ENCODE assay signal across 8 cellular contexts in the genomic region with DNA sequence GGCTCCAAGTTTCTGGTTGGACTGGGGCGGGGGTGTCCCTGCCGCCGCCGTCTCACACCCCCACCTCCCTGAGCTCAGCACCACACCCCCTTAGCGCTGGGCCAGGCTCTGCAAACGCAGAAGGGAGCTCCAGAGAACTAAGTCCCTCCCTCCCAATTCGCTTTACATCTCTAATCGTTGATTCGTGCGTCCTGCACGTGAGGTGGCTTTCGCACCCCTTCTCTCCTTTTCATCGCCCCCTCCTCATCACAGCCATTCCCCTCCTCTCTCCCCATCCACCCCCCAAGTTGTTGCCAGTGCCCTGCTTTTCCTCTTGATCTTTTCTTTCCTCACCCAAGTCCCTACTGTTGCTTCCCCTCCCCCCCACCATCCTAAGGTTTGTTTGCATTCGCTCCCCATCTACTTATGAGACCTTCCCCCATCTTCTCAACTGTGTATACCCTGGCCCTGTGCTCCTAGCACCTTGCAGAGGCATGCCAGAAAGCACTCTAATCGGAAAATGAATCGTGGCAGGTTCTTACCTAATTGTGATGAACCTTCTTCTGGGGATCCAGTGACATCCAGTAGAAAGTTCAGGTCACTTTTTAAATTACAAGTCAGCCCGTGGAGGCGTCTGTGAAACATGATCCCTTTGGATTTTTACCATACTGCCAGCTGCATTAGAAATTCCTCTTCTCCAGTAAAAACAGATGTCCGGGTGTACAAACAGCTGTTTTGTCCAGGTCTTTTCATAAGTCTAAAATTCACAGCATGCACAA. TPM values are rescaled to one million over a fixed set of nuclear protein-coding genes. Genes with fewer than 3 reads are reported as not detected.
DNase-seq lines count a peak whose midpoint lies in the region; ATAC-seq and TF ChIP-seq lines count a peak whose summit lies in the region.

No MANE protein-coding gene starts in this region.

- TF ChIP-seq POLR2A in stomach (IDR thresholded peaks at IDR 0.05), result no peak

- peaks cover 39% of the 10 kb centered on the region for H3K79me2 ChIP-seq in GM23338 (replicated peaks; ENCODE audit: insufficient read depth)

- H3K4me1 ChIP-seq in GM23338 (ENCODE audit: insufficient read depth) (peaks cover 30% of the 10 kb centered on the region), stomach (peaks cover 23 to 63% (median 44%) of the 10 kb centered on the region in 4 donors)

- intact Hi-C loops in stomach (cut with DNase I; ENCODE audit: low total_unique reads), result loop anchor here (10.0 kb wide), 1 partner anchor 53 kb away; no protein-coding TSS in a partner anchor

- H2AFZ ChIP-seq in GM23338, result peak overlapping the region; percentile 2

- peak overlapping the region; percentile 79 for H3K4me3 Mint-ChIP-seq in GM23338

- peaks cover 24% of the 10 kb centered on the region for H4K20me1 ChIP-seq in GM23338 (replicated peaks; ENCODE audit: insufficient read depth)

- 3 to 4% (median 3%) methylated on average over 17 to 19 of the region's 19 CpGs for WGBS in stomach, 5 donors

- no peaks in the 10 kb centered on the region for H3K27me3 ChIP-seq in GM23338 (ENCODE audit: insufficient read depth)
- no peaks in the 10 kb centered on the region for H3K27me3 ChIP-seq in stomach

- peak overlapping the region; percentile 83 for H3K4me2 ChIP-seq in GM23338

- H3K27me3 Mint-ChIP-seq in GM23338 (ENCODE audit: insufficient read depth, low read depth, poor library complexity), result peaks cover 9% of the 10 kb centered on the region

- no peaks in the 10 kb centered on the region for H3K9me3 ChIP-seq in stomach

- peak; percentile 63 for DNase-seq in AG08395 (ENCODE audit: low spot score)
- DNase-seq in GM23338 (ENCODE audit: low spot score), result peak; percentile 95
- DNase-seq in NCI-H345 (lab: John Stamatoyannopoulos, UW), result peak; percentile 14
- peak; percentile 55 for DNase-seq in astrocyte of the hippocampus (ENCODE audit: low read depth, low spot score)
- peak; percentile 56 for DNase-seq in islet precursor cell
- no peak for DNase-seq in stomach
- DNase-seq in inferior parietal cortex (ENCODE audit: extremely low spot score), result no peak

- H3K9me3 Mint-ChIP-seq in GM23338, result no peaks in the 10 kb centered on the region

- H3K9me2 ChIP-seq in GM23338 (ENCODE audit: insufficient read depth), result no peaks in the 10 kb centered on the region

- peak overlapping the region; percentile 91 for H3K4me3 ChIP-seq in GM23338
- H3K4me3 ChIP-seq in stomach, result peak overlapping the region; percentile 79 to 95 (median 86)

- H3F3A ChIP-seq in GM23338 (replicated peaks; ENCODE audit: low read depth), result no peaks in the 10 kb centered on the region

- ATAC-seq in GM23338, result peak; percentile 88
- no peak for ATAC-seq in HG03280 (IDR thresholded peaks at IDR 0.05; ENCODE audit: unreplicated experiment)

- H3K4me1 Mint-ChIP-seq in GM23338, result peaks cover 41% of the 10 kb centered on the region

- TF ChIP-seq CTCF in GM23338 (conservative IDR thresholded peaks at IDR 0.05; ENCODE audit: low read depth in 2 of 2) (no peak), stomach (IDR thresholded peaks at IDR 0.05) (no peak)

- H3K27ac ChIP-seq in GM23338 (ENCODE audit: low read depth) (peak overlapping the region; percentile 88), stomach (peak overlapping the region; percentile 65 to 100 (median 99))

- H3K36me3 ChIP-seq in GM23338 (ENCODE audit: insufficient read depth) (no peaks in the 10 kb centered on the region), stomach (no peaks in the 10 kb centered on the region)

- no peak for TF ChIP-seq EP300 in stomach (IDR thresholded peaks at IDR 0.05)

- H3K27ac Mint-ChIP-seq in GM23338, result peak overlapping the region; percentile 90

- no peaks in the 10 kb centered on the region; the same call in 2 of the 3 replicates for H3K36me3 Mint-ChIP-seq in GM23338 (ENCODE audit: low read depth)

TF ChIP-seq in GM23338, 12 proteins besides CTCF, POLR2A, EP300 and RAD21:
- no peak for TF ChIP-seq ZNF114 (CRISPR knock-in tag; IDR thresholded peaks at IDR 0.05)
- TF ChIP-seq POLR2AphosphoS5 (IDR thresholded peaks at IDR 0.05; ENCODE audit: low read depth), result peak; percentile 58; the same call in 1 of the 2 replicates
- TF ChIP-seq ZNF331 (CRISPR knock-in tag; IDR thresholded peaks at IDR 0.05; ENCODE audit: low read depth), result peak; percentile 8; the same call in 1 of the 2 replicates

RNA-seq across cellular contexts. Expression of gene ATL2, which starts 0.6 kb away (rescaled TPM):
- 121 and 140 TPM in 2 replicates for total RNA-seq in GM23338 (2014; rRNA removed; shearing (Covaris generic))
- polyA plus RNA-seq in GM23338 (2016; fragmentation: Nextera tagmentation; extraction: Ambion mirVana), result 25.7 and 30.2 TPM in 2 replicates
- 100 to 1,000 TPM in 3 of 5 donors, 10 to 100 TPM in 2; 52.7 to 462 (median 102) TPM for total RNA-seq in stomach
- polyA plus RNA-seq in stomach, result 10 to 100 TPM in 1 of 3 donors, 1 to 10 TPM in 2; 8.4 to 42.0 (median 8.9) TPM

Comparison
In these comparisons a context has a peak if more than half of its experiments do, and no peak if none do; other contexts are left out.
1. DNase-seq: peak in AG08395 (single experiment), GM23338 (single experiment), NCI-H345 (single experiment), astrocyte of the hippocampus (single experiment) and islet precursor cell (single experiment); none in stomach (single experiment) and inferior parietal cortex (single experiment).